Comparison of ENCODE assay signal across 19 cellular contexts in the genomic region with DNA sequence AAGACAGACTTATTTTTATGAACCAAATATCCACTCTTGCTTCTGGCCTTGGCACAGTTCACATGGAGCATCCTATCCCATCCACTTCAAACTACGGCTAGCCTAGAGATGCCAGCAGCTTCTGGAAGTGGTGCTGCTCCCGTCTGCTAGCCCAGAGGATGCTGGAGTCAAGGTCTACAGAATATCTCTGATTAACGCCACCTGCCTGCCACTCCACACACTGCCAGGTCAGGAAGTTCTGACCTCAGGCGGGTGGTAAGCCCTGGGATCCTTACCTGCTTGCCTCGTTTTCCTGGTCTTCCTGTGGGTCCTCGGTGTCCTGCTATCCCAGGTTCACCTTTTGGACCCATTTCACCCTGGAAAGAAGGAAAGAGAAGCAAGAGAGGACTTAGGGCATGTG. TPM values are rescaled to one million over a fixed set of nuclear protein-coding genes. Genes with fewer than 3 reads are reported as not detected.
DNase-seq lines count a peak whose midpoint lies in the region; ATAC-seq and TF ChIP-seq lines count a peak whose summit lies in the region.
"Had no signal": no experiment of that assay in that cellular context is flagged by ENCODE, and none has a peak within 500 bp of the region (broad histone marks: within the 10 kb centered on the region; RNA-seq: fewer than 3 reads in every experiment).

No MANE protein-coding gene starts in this region.

- H2AFZ ChIP-seq in neural progenitor cell (replicated peaks), result no peak overlapping the region

- H3K9me3 ChIP-seq in neural progenitor cell (ENCODE audit: low read depth), result no peaks in the 10 kb centered on the region
- H3K9me3 ChIP-seq in testis, result no peaks in the 10 kb centered on the region
- H3K9me3 ChIP-seq in body of pancreas, result no peaks in the 10 kb centered on the region
- H3K9me3 ChIP-seq: gastroesophageal sphincter, MG63, neutrophil had no signal

- H3K27me3 ChIP-seq in neural progenitor cell, result no peaks in the 10 kb centered on the region
- no peaks in the 10 kb centered on the region for H3K27me3 ChIP-seq in testis
- H3K27me3 ChIP-seq in body of pancreas, result no peaks in the 10 kb centered on the region
- H3K27me3 ChIP-seq: gastroesophageal sphincter, MG63, neutrophil had no signal

- peaks cover 5% of the 10 kb centered on the region for H3K4me1 Mint-ChIP-seq in WTC11
- no peaks in the 10 kb centered on the region for H3K4me1 Mint-ChIP-seq in neural progenitor cell
- H3K4me1 Mint-ChIP-seq: activated CD4-positive, alpha-beta T cell treated with anti-CD3 and anti-CD28 coated beads, Interleukin-2, amount 10 ng/mL, durations not matched to agents 7 days and 5 days had no signal

- no peaks in the 10 kb centered on the region for H3K4me1 ChIP-seq in neural progenitor cell
- no peaks in the 10 kb centered on the region for H3K4me1 ChIP-seq in testis
- H3K4me1 ChIP-seq in body of pancreas, result no peaks in the 10 kb centered on the region
- H3K4me1 ChIP-seq: gastroesophageal sphincter had no signal

- peak; percentile 31 for TF ChIP-seq CTCF in GM12865 (IDR thresholded peaks at IDR 0.05; ENCODE audit: insufficient read depth, low read depth, low read length, missing control alignments)
- no peak for TF ChIP-seq CTCF in WTC11 (IDR thresholded peaks at IDR 0.05)
- peak; percentile 11 for TF ChIP-seq CTCF in neural progenitor cell (IDR thresholded peaks at IDR 0.05)
- no peak for TF ChIP-seq CTCF in testis (IDR thresholded peaks at IDR 0.05)
- TF ChIP-seq CTCF in body of pancreas (IDR thresholded peaks at IDR 0.05), result no peak

- H3K4me3 ChIP-seq in GM12865 (ENCODE audit: low read depth, low read length), result no peak overlapping the region
- no peak overlapping the region for H3K4me3 ChIP-seq in neural progenitor cell
- H3K4me3 ChIP-seq in testis, result no peak overlapping the region
- no peak overlapping the region for H3K4me3 ChIP-seq in body of pancreas
- H3K4me3 ChIP-seq: gastroesophageal sphincter, MG63 had no signal

- H3K4me3 Mint-ChIP-seq in WTC11 (no peak overlapping the region), neural progenitor cell (no peak overlapping the region)
- H3K4me3 Mint-ChIP-seq: activated CD4-positive, alpha-beta T cell treated with anti-CD3 and anti-CD28 coated beads, Interleukin-2, amount 10 ng/mL, durations not matched to agents 7 days and 5 days; CD8-positive, alpha-beta T cell had no signal

- H3K27ac Mint-ChIP-seq in WTC11, result no peak overlapping the region
- no peak overlapping the region for H3K27ac Mint-ChIP-seq in neural progenitor cell
- H3K27ac Mint-ChIP-seq: activated CD4-positive, alpha-beta T cell treated with anti-CD3 and anti-CD28 coated beads, Interleukin-2, amount 10 ng/mL, durations not matched to agents 7 days and 5 days; CD8-positive, alpha-beta T cell had no signal

- no peaks in the 10 kb centered on the region for H3K79me2 ChIP-seq in neural progenitor cell (ENCODE audit: low read depth)

- CTCF ChIA-PET in WTC11 (lab: Charles Lee), result interaction anchor here (0.6 to 1.2 kb wide), 3 partner anchors 57 to 351 kb away, joined by 3 to 5 read pairs (median 3); no protein-coding TSS in a partner anchor

- WGBS in testis, 2 donors, result 91 to 96% methylated on average over 6 of the region's 6 CpGs
- 79 to 90% methylated on average over 3 to 6 of the region's 6 CpGs for WGBS in body of pancreas, 2 donors

- intact Hi-C loops in testis (cut with DNase I; ENCODE audit: low total_unique reads), result no loop called here
- intact Hi-C loops in body of pancreas (cut with DNase I), result no loop called here

- POLR2A ChIA-PET in WTC11 (lab: Charles Lee), result no interaction called here

- TF ChIP-seq POLR2A in testis (IDR thresholded peaks at IDR 0.05) (no peak), body of pancreas (IDR thresholded peaks at IDR 0.05) (no peak)

- no peaks in the 10 kb centered on the region for H4K20me1 ChIP-seq in neural progenitor cell (ENCODE audit: low read depth)

- H3F3A ChIP-seq in neural progenitor cell (ENCODE audit: low read depth), result no peaks in the 10 kb centered on the region

- H3K27ac ChIP-seq in neural progenitor cell (no peak overlapping the region), testis (no peak overlapping the region), body of pancreas (no peak overlapping the region)
- H3K27ac ChIP-seq: gastroesophageal sphincter, neutrophil had no signal

- no peak overlapping the region for H3K9ac ChIP-seq in neural progenitor cell

- H3K36me3 Mint-ChIP-seq in WTC11, result no peaks in the 10 kb centered on the region
- H3K36me3 Mint-ChIP-seq in neural progenitor cell, result no peaks in the 10 kb centered on the region
- H3K36me3 Mint-ChIP-seq: CD8-positive, alpha-beta T cell had no signal

- H3K4me2 ChIP-seq in neural progenitor cell, result no peak overlapping the region

- H3K27me3 Mint-ChIP-seq in WTC11 (ENCODE audit: low read depth) (no peaks in the 10 kb centered on the region; the same call in 1 of the 2 replicates), neural progenitor cell (ENCODE audit: insufficient read depth, low read depth) (no peaks in the 10 kb centered on the region)

- DNase-seq in GM12865 (ENCODE audit: low read depth) (peak; percentile 36), HT-29 (ENCODE audit: low spot score) (peak; percentile 22), WTC11 (ENCODE audit: low spot score) (peak; percentile 50), neural progenitor cell (ENCODE audit: low spot score) (no peak), testis (no peak), body of pancreas (no peak)
- DNase-seq in stimulated activated naive CD4-positive, alpha-beta T cell treated with Interleukin-2 at 50 U/mL for 16 hours (lab: John Stamatoyannopoulos, UW), result no peak
- DNase-seq: activated CD4-positive, alpha-beta T cell treated with anti-CD3 and anti-CD28 coated beads, Interleukin-2, amount 10 ng/mL, durations not matched to agents 7 days and 5 days; activated CD8-positive, alpha-beta memory T cell treated with anti-CD3 and anti-CD28 coated beads, Interleukin-2, amount 50 U/mL, for 4 hours; activated gamma-delta T cell; caudate nucleus; CD8-positive, alpha-beta T cell; DMS79; left ventricle myocardium superior; MG63; NCI-H1694 treated with DMSO at 0.1 percent for 48 hours; NCI-H345 had no signal

- peak; percentile 99 for ATAC-seq in WTC11
- no peak for ATAC-seq in body of pancreas
- ATAC-seq: CD8-positive, alpha-beta T cell; gastroesophageal sphincter; left ventricle myocardium superior had no signal

- H3K36me3 ChIP-seq in neural progenitor cell (no peaks in the 10 kb centered on the region), testis (ENCODE audit: low read depth, missing control alignments) (no peaks in the 10 kb centered on the region), body of pancreas (replicated peaks in 1 of 2; ENCODE audit: insufficient read depth in 1 of 2, low read depth in 2 of 2) (no peaks in the 10 kb centered on the region)
- H3K36me3 ChIP-seq: MG63, neutrophil had no signal

- H3K9me3 Mint-ChIP-seq in WTC11 (no peaks in the 10 kb centered on the region), neural progenitor cell (no peaks in the 10 kb centered on the region)
- H3K9me3 Mint-ChIP-seq: activated CD4-positive, alpha-beta T cell treated with anti-CD3 and anti-CD28 coated beads, Interleukin-2, amount 10 ng/mL, durations not matched to agents 7 days and 5 days; CD8-positive, alpha-beta T cell had no signal

TF ChIP-seq in WTC11, 78 proteins besides CTCF, POLR2A, EP300 and RAD21 (continues in another document):
- TF ChIP-seq PRRX2 (CRISPR knock-in tag; IDR thresholded peaks at IDR 0.05), result no peak
- TF ChIP-seq, protein P1, sequence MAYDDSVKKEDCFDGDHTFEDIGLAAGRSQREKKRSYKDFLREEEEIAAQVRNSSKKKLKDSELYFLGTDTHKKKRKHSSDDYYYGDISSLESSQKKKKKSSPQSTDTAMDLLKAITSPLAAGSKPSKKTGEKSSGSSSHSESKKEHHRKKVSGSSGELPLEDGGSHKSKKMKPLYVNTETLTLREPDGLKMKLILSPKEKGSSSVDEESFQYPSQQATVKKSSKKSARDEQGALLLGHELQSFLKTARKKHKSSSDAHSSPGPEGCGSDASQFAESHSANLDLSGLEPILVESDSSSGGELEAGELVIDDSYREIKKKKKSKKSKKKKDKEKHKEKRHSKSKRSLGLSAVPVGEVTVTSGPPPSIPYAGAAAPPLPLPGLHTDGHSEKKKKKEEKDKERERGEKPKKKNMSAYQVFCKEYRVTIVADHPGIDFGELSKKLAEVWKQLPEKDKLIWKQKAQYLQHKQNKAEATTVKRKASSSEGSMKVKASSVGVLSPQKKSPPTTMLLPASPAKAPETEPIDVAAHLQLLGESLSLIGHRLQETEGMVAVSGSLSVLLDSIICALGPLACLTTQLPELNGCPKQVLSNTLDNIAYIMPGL (CRISPR knock-in tag; IDR thresholded peaks at IDR 0.05), result no peak
- no peak for TF ChIP-seq ZNF423 (CRISPR knock-in tag; IDR thresholded peaks at IDR 0.05)
- TF ChIP-seq SP1 (CRISPR knock-in tag; conservative IDR thresholded peaks at IDR 0.05), result no peak
- no peak for TF ChIP-seq GABPB1 (CRISPR knock-in tag; IDR thresholded peaks at IDR 0.05)
- no peak for TF ChIP-seq NFYB (CRISPR knock-in tag; conservative IDR thresholded peaks at IDR 0.05; ENCODE audit: low read depth)
- no peak for TF ChIP-seq SOX15 (CRISPR knock-in tag; IDR thresholded peaks at IDR 0.05)

RNA-seq across cellular contexts. Expression of a gene that starts 42.9 kb away (rescaled TPM):
- total RNA-seq in HT-29 (2014; rRNA removed; shearing (Covaris generic)), result 19.6 and 25.2 TPM in 2 replicates
- total RNA-seq in WTC11 (2021) (23.9 to 26.1 TPM (median 25.4 TPM) in 3 replicates), neural progenitor cell (ENCODE audit: low replicate concordance) (34.2 and 36.8 TPM in 2 replicates), testis (10 to 100 TPM; 25.5 to 33.4 TPM), body of pancreas (10 to 100 TPM in 1 of 2 donors, 1 to 10 TPM in 1; 9.1 to 12.9 TPM)
- 28.5 TPM for polyA plus RNA-seq in testis (ENCODE audit: insufficient read depth, low read depth, low replicate concordance)

RNA-seq across cellular contexts. Expression of a gene that starts 42.9 kb away (rescaled TPM):
- 8.7 and 10.4 TPM in 2 replicates for total RNA-seq in HT-29 (2014; rRNA removed; shearing (Covaris generic))
- total RNA-seq in WTC11 (2021), result 13.7 to 18.2 TPM (median 17.5 TPM) in 3 replicates
- total RNA-seq in neural progenitor cell (ENCODE audit: low replicate concordance), result 34.9 TPM in 2 replicates
- 10 to 100 TPM; 45.1 to 49.4 TPM for total RNA-seq in testis
- polyA plus RNA-seq in testis (ENCODE audit: insufficient read depth, low read depth, low replicate concordance), result 42.9 TPM
- 10 to 100 TPM in 1 of 2 donors, 1 to 10 TPM in 1; 3.3 to 14.5 TPM for total RNA-seq in body of pancreas

RNA-seq across cellular contexts. Expression of a gene that starts 51.2 kb away (rescaled TPM):
- not detected in 2 replicates for total RNA-seq in HT-29 (2014; rRNA removed; shearing (Covaris generic))
- total RNA-seq in WTC11 (2021), result 1.2 to 2.2 TPM (median 1.8 TPM) in 3 replicates
- total RNA-seq in neural progenitor cell (ENCODE audit: low replicate concordance), result 1.5 and 2.8 TPM in 2 replicates
- total RNA-seq in testis, result 1 to 10 TPM; 5.4 to 7.6 TPM
- polyA plus RNA-seq in testis (ENCODE audit: insufficient read depth, low read depth, low replicate concordance), result 6.7 TPM
- total RNA-seq in body of pancreas, result 1 to 10 TPM; 1.8 to 5.3 TPM

Comparison
In these comparisons a context has a peak if more than half of its experiments do, and no peak if none do; other contexts are left out.
1. DNase-seq: peak in GM12865 (single experiment), HT-29 (single experiment) and WTC11 (single experiment); none in neural progenitor cell (single experiment), stimulated activated naive CD4-positive, alpha-beta T cell treated with Interleukin-2 at 50 U/mL for 16 hours (single experiment), testis (single experiment) and body of pancreas (0 of 4).
2. CTCF ChIP-seq: peak in GM12865 (single experiment) and neural progenitor cell (single experiment); none in WTC11 (single experiment), testis (0 of 3) and body of pancreas (0 of 7).